In genomic region chr5:177378884-177379883, GRCh38 we compare ENCODE assay signal across 8 cellular contexts. TPM values are rescaled to one million over a fixed set of nuclear protein-coding genes. Genes with fewer than 3 reads are reported as not detected.
A peak's percentile ranks its signal among the peaks of the same experiment; 100 is the strongest.
DNase-seq lines count a peak whose midpoint lies in the region; ATAC-seq, FAIRE-seq and TF ChIP-seq lines count a peak whose summit lies in the region.

No MANE protein-coding gene starts in this region.

- H3K18ac ChIP-seq in mesenchymal stem cell (ENCODE audit: low read depth in 1 of 2, low read length in 2 of 2), result peak overlapping the region; percentile 11 to 59

- no peak overlapping the region for H3K27ac Mint-ChIP-seq in activated CD8-positive, alpha-beta T cell treated with anti-CD3 and anti-CD28 coated beads for 36 hours

- no peaks in the 10 kb centered on the region for H3K27me3 Mint-ChIP-seq in activated CD8-positive, alpha-beta T cell treated with anti-CD3 and anti-CD28 coated beads for 36 hours

- H2BK12ac ChIP-seq in mesenchymal stem cell (ENCODE audit: low read length in 2 of 2), result peak overlapping the region; percentile 53 to 55

- H2AFZ ChIP-seq in mesenchymal stem cell (ENCODE audit: low read depth, low read length), result no peak overlapping the region

- peak overlapping the region in 1 of 2 experiments; percentile 60 for H3K4ac ChIP-seq in mesenchymal stem cell (ENCODE audit: low read depth in 1 of 2, low read length in 2 of 2)

- H2AK5ac ChIP-seq in mesenchymal stem cell (ENCODE audit: low read length, severe bottlenecking), result no peak overlapping the region

- peaks cover 1% of the 10 kb centered on the region for H3K36me3 Mint-ChIP-seq in activated CD8-positive, alpha-beta T cell treated with anti-CD3 and anti-CD28 coated beads for 36 hours (ENCODE audit: low read depth)

- POLR2A ChIA-PET in activated CD8-positive, alpha-beta T cell treated with anti-CD3 and anti-CD28 coated beads for 36 hours (lab: Charles Lee), result interaction anchor here (0.5 to 1.8 kb wide), 9 partner anchors 9 to 130 kb away, joined by 3 to 5 read pairs (median 4); no protein-coding TSS in a partner anchor

- no peak for DNase-seq in GM18507 (ENCODE audit: extremely low spot score, insufficient read length, low read depth)
- DNase-seq in activated CD8-positive, alpha-beta T cell treated with anti-CD3 and anti-CD28 coated beads for 36 hours, result peak; percentile 55
- peak; percentile 90 for DNase-seq in mesenchymal stem cell
- no peak for DNase-seq in NCI-H69 (lab: John Stamatoyannopoulos, UW)
- no peak for DNase-seq in left colon
- DNase-seq in activated CD8-positive, alpha-beta memory T cell treated with anti-CD3 and anti-CD28 coated beads for 24 hours, result no peak
- DNase-seq in NCI-H524 (lab: John Stamatoyannopoulos, UW), result no peak

- CTCF ChIA-PET in activated CD8-positive, alpha-beta T cell treated with anti-CD3 and anti-CD28 coated beads for 36 hours (lab: Charles Lee), result interaction anchor here (0.7 to 5.7 kb wide), 13 partner anchors 10 to 267 kb away, joined by 3 to 47 read pairs (median 3); partner anchors contain the start of gene PFN3

- H3K79me1 ChIP-seq in mesenchymal stem cell (replicated peaks; ENCODE audit: low read length, poor library complexity, severe bottlenecking), result no peaks in the 10 kb centered on the region

- H3K9me3 ChIP-seq in mesenchymal stem cell (ENCODE audit: control insufficient read depth, low read length), result no peaks in the 10 kb centered on the region

- intact Hi-C loops in activated CD8-positive, alpha-beta T cell treated with anti-CD3 and anti-CD28 coated beads for 36 hours (cut with micrococcal nuclease), result no loop called here
- intact Hi-C loops in left colon (cut with DNase I, micrococcal nuclease), result no loop called here

- peak overlapping the region in 1 of 2 experiments; percentile 46 for H3K14ac ChIP-seq in mesenchymal stem cell (ENCODE audit: low read length in 2 of 2)

- no peaks in the 10 kb centered on the region for H3K36me3 ChIP-seq in mesenchymal stem cell (ENCODE audit: control insufficient read depth in 1 of 2, insufficient read depth in 2 of 2, low read depth in 1 of 2, low read length in 2 of 2)

- H4K8ac ChIP-seq in mesenchymal stem cell (ENCODE audit: low read length), result peak overlapping the region; percentile 76

- peak; percentile 79 for FAIRE-seq in GM18507 (lab: Jason Lieb, UNC)

- H2BK5ac ChIP-seq in mesenchymal stem cell (ENCODE audit: low read depth, low read length, poor library complexity, severe bottlenecking), result peak overlapping the region; percentile 37

- H3K9me3 Mint-ChIP-seq in activated CD8-positive, alpha-beta T cell treated with anti-CD3 and anti-CD28 coated beads for 36 hours, result no peaks in the 10 kb centered on the region

- H3K4me2 ChIP-seq in mesenchymal stem cell (ENCODE audit: low read length, poor library complexity, severe bottlenecking), result no peak overlapping the region

- no peak overlapping the region for H3K4me3 ChIP-seq in mesenchymal stem cell (ENCODE audit: insufficient read depth in 1 of 2, low read depth in 1 of 2, low read length in 2 of 2)

- H3K23ac ChIP-seq in mesenchymal stem cell (ENCODE audit: low read length in 2 of 2), result no peak overlapping the region

- peak; percentile 62 for ATAC-seq in HG03097 (IDR thresholded peaks at IDR 0.05; ENCODE audit: low FRiP score, unreplicated experiment)
- ATAC-seq in activated CD8-positive, alpha-beta T cell treated with anti-CD3 and anti-CD28 coated beads for 36 hours, result peak; percentile 91
- no peak for ATAC-seq in left colon

- 70% methylated on average over 13 of the region's 15 CpGs for WGBS in mesenchymal stem cell

- H3K9ac ChIP-seq in mesenchymal stem cell (ENCODE audit: low read length), result no peak overlapping the region

- peaks cover 3 to 56% of the 10 kb centered on the region in 2 experiments for H3K27me3 ChIP-seq in mesenchymal stem cell (ENCODE audit: control insufficient read depth in 1 of 2, insufficient read depth in 1 of 2, low read length in 2 of 2)

- peaks cover 18% of the 10 kb centered on the region for H3K4me1 ChIP-seq in mesenchymal stem cell (ENCODE audit: control insufficient read depth, insufficient read depth, low read depth, low read length)

- H2BK120ac ChIP-seq in mesenchymal stem cell (ENCODE audit: low read depth, low read length), result no peak overlapping the region

- TF ChIP-seq CTCF in activated CD8-positive, alpha-beta T cell treated with anti-CD3 and anti-CD28 coated beads for 36 hours (IDR thresholded peaks at IDR 0.05), result no peak

- H4K91ac ChIP-seq in mesenchymal stem cell (ENCODE audit: low read length), result peak overlapping the region; percentile 5

- peak overlapping the region; percentile 79 for H3K27ac ChIP-seq in mesenchymal stem cell (ENCODE audit: low read length, poor library complexity, severe bottlenecking)

- peaks cover 23% of the 10 kb centered on the region for H3K4me1 Mint-ChIP-seq in activated CD8-positive, alpha-beta T cell treated with anti-CD3 and anti-CD28 coated beads for 36 hours (ENCODE audit: low read depth)

- no peak overlapping the region for H2BK15ac ChIP-seq in mesenchymal stem cell (ENCODE audit: low read depth, poor library complexity, severe bottlenecking)

- no peak overlapping the region for H3K4me3 Mint-ChIP-seq in activated CD8-positive, alpha-beta T cell treated with anti-CD3 and anti-CD28 coated beads for 36 hours

RNA-seq across cellular contexts. Expression of gene SLC34A1, which starts 5.0 kb away (rescaled TPM):
- total RNA-seq in activated CD8-positive, alpha-beta T cell treated with anti-CD3 and anti-CD28 coated beads for 36 hours, result under 1 TPM; 0.29 to 0.43 TPM
- not detected for polyA plus RNA-seq in mesenchymal stem cell (2013, experiment 1 of 2)
- not detected for polyA plus RNA-seq in mesenchymal stem cell (2013, experiment 2 of 2)
- total RNA-seq in left colon, result not detected

RNA-seq across cellular contexts. Expression of gene PFN3, which starts 21.3 kb away (rescaled TPM):
- not detected for total RNA-seq in activated CD8-positive, alpha-beta T cell treated with anti-CD3 and anti-CD28 coated beads for 36 hours
- not detected for polyA plus RNA-seq in mesenchymal stem cell (2013, experiment 1 of 2)
- polyA plus RNA-seq in mesenchymal stem cell (2013, experiment 2 of 2), result not detected
- not detected for total RNA-seq in left colon

RNA-seq across cellular contexts. Expression of gene RGS14, which starts 21.5 kb away (rescaled TPM):
- total RNA-seq in activated CD8-positive, alpha-beta T cell treated with anti-CD3 and anti-CD28 coated beads for 36 hours, result 10 to 100 TPM; 50.4 to 52.5 TPM
- polyA plus RNA-seq in mesenchymal stem cell (2013, experiment 1 of 2), result 16.7 TPM
- polyA plus RNA-seq in mesenchymal stem cell (2013, experiment 2 of 2), result 15.9 TPM
- total RNA-seq in left colon, result 10 to 100 TPM in 1 of 2 donors, 1 to 10 TPM in 1; 5.6 to 12.0 TPM

RNA-seq across cellular contexts. Expression of gene LMAN2, which starts 27.7 kb away (rescaled TPM):
- 10 to 100 TPM; 79.9 to 87.5 TPM for total RNA-seq in activated CD8-positive, alpha-beta T cell treated with anti-CD3 and anti-CD28 coated beads for 36 hours
- 296 TPM for polyA plus RNA-seq in mesenchymal stem cell (2013, experiment 1 of 2)
- polyA plus RNA-seq in mesenchymal stem cell (2013, experiment 2 of 2), result 279 TPM
- 100 to 1,000 TPM; 139 to 141 TPM for total RNA-seq in left colon

RNA-seq across cellular contexts. Expression of gene F12, which starts 30.2 kb away (rescaled TPM):
- total RNA-seq in activated CD8-positive, alpha-beta T cell treated with anti-CD3 and anti-CD28 coated beads for 36 hours, result 1 to 10 TPM; 7.9 TPM
- 1.2 TPM for polyA plus RNA-seq in mesenchymal stem cell (2013, experiment 1 of 2)
- polyA plus RNA-seq in mesenchymal stem cell (2013, experiment 2 of 2), result 1.3 TPM
- total RNA-seq in left colon, result 10 to 100 TPM in 1 of 2 donors, 1 to 10 TPM in 1; 9.0 to 11.3 TPM

Comparison
In these comparisons a context has a peak if more than half of its experiments do, and no peak if none do; other contexts are left out.
1. DNase-seq: peak in activated CD8-positive, alpha-beta T cell treated with anti-CD3 and anti-CD28 coated beads for 36 hours (single experiment) and mesenchymal stem cell (single experiment); none in GM18507 (single experiment), NCI-H69 (single experiment), left colon (0 of 2), activated CD8-positive, alpha-beta memory T cell treated with anti-CD3 and anti-CD28 coated beads for 24 hours (single experiment) and NCI-H524 (0 of 2).